ENCODE assay signal across 10 cellular contexts in the genomic region with DNA sequence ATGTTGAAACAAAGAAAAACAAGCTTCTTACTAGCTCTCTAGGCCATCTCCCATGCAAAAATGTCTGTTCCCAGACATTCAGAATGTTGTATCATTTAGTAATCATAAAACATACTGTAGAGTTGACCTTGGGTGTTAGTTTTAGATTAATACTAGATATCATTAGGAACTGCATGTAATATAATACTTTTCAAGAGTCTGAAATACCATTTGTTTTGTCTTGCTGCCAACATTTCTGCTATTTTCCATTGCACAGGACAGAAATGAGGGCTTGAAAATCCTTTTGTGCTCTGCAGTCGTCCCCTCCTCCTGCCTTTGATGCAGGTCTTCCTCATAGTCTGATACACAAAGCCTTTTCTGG.
DNase-seq lines count a peak whose midpoint lies in the region; ATAC-seq and TF ChIP-seq lines count a peak whose summit lies in the region.
"Had no signal": no experiment of that assay in that cellular context is flagged by ENCODE, and none has a peak within 500 bp of the region (broad histone marks: within the 10 kb centered on the region; RNA-seq: fewer than 3 reads in every experiment).

No MANE protein-coding gene starts in this region.

- no peak overlapping the region for H4K8ac ChIP-seq in trophoblast cell (ENCODE audit: low read depth, low read length)

- no peak overlapping the region for H3K14ac ChIP-seq in trophoblast cell (ENCODE audit: low read length)

- H3K27me3 ChIP-seq in PC-3 (ENCODE audit: low read length) (no peaks in the 10 kb centered on the region), trophoblast cell (ENCODE audit: insufficient read depth, low read length) (no peaks in the 10 kb centered on the region), right lobe of liver (no peaks in the 10 kb centered on the region), H7 (ENCODE audit: control insufficient read depth, insufficient read depth, low read length) (no peaks in the 10 kb centered on the region)

- H2AK5ac ChIP-seq in trophoblast cell (ENCODE audit: low read length), result no peak overlapping the region

- no peak overlapping the region for H4K91ac ChIP-seq in trophoblast cell (ENCODE audit: low read depth, low read length)

- H3K9ac ChIP-seq in PC-3 (ENCODE audit: low read length) (no peak overlapping the region), trophoblast cell (ENCODE audit: low read length) (no peak overlapping the region)

- peaks cover 15% of the 10 kb centered on the region for H3K4me1 ChIP-seq in PC-3 (ENCODE audit: insufficient read depth, low read length)
- H3K4me1 ChIP-seq in trophoblast cell (ENCODE audit: control insufficient read depth in 1 of 2, insufficient read depth in 2 of 2, low read length in 2 of 2), result peaks cover 16 to 26% of the 10 kb centered on the region in 2 experiments
- no peaks in the 10 kb centered on the region for H3K4me1 ChIP-seq in right lobe of liver

- peak overlapping the region; percentile 17; the same call in 1 of the 2 replicates for H3K4me2 ChIP-seq in PC-3 (ENCODE audit: low read length)
- H3K4me2 ChIP-seq in trophoblast cell (ENCODE audit: low read length), result no peak overlapping the region

- H3K9me3 ChIP-seq in PC-3 (ENCODE audit: low read length) (no peaks in the 10 kb centered on the region), trophoblast cell (ENCODE audit: insufficient read depth, low read depth, low read length) (no peaks in the 10 kb centered on the region), right lobe of liver (no peaks in the 10 kb centered on the region)

- H2BK120ac ChIP-seq in trophoblast cell (ENCODE audit: insufficient read depth, low read length, poor library complexity), result peak overlapping the region; percentile 63

- peak overlapping the region; percentile 87 for H2BK5ac ChIP-seq in trophoblast cell (ENCODE audit: low read depth, low read length, poor library complexity)

- intact Hi-C loops in PC-3 (cut with micrococcal nuclease) (loop anchor here (5.0 kb wide), 1 partner anchor 151 kb away; no protein-coding TSS in a partner anchor), right lobe of liver (cut with DNase I) (no loop called here)

- TF ChIP-seq POLR2A in right lobe of liver (IDR thresholded peaks at IDR 0.05), result no peak

- H2AFZ ChIP-seq in PC-3 (ENCODE audit: low read length), result peak overlapping the region; percentile 27; the same call in 1 of the 2 replicates
- H2AFZ ChIP-seq in trophoblast cell (ENCODE audit: insufficient read depth, low read length, poor library complexity), result no peak overlapping the region

- peaks cover 8% of the 10 kb centered on the region for H3F3A ChIP-seq in PC-3 (ENCODE audit: low read length, unreplicated experiment)

- ATAC-seq in PC-3 (peak; percentile 60), HG02610 (IDR thresholded peaks at IDR 0.05; ENCODE audit: unreplicated experiment) (no peak), right lobe of liver (no peak)

- CTCF ChIA-PET in PC-3 (lab: Charles Lee), result no interaction called here

- H3K79me1 ChIP-seq in trophoblast cell (ENCODE audit: low read length), result peaks cover 26% of the 10 kb centered on the region

- no peaks in the 10 kb centered on the region for H3K9me2 ChIP-seq in PC-3 (replicated peaks; ENCODE audit: low read length)

- WGBS in trophoblast cell (ENCODE audit: extremely low coverage, insufficient coverage, insufficient read length), result no CpG with 5 or more reads among the region's 1 CpG
- WGBS in right lobe of liver (ENCODE audit: insufficient coverage, low coverage, low lambda C conversion rate, missing lambda C conversion rate), result 35% methylated on average over 1 of the region's 1 CpG

- no peak overlapping the region for H3K18ac ChIP-seq in trophoblast cell (ENCODE audit: low read length)

- H3K79me2 ChIP-seq in PC-3 (ENCODE audit: low read length), result no peaks in the 10 kb centered on the region
- H3K79me2 ChIP-seq in trophoblast cell (ENCODE audit: control insufficient read depth, insufficient read depth, low read length, poor library complexity), result no peaks in the 10 kb centered on the region

- DNase-seq in DMS53 treated with DMSO at 0.1 percent for 48 hours (lab: John Stamatoyannopoulos, UW; ENCODE audit: unreplicated experiment) (peak; percentile 83), PC-3 (peak; percentile 47), fibroblast of the aortic adventitia (ENCODE audit: low read depth) (peak; percentile 82), trophoblast cell (no peak), right lobe of liver (no peak), H7 (no peak), NCI-H510A (lab: John Stamatoyannopoulos, UW) (no peak)
- DNase-seq: MM.1S, small intestine had no signal

- H2BK12ac ChIP-seq in trophoblast cell (ENCODE audit: low read length), result peak overlapping the region; percentile 61

- no peak overlapping the region for H4K12ac ChIP-seq in trophoblast cell (ENCODE audit: low read depth, low read length)

- H3K4ac ChIP-seq in trophoblast cell (ENCODE audit: low read depth, low read length), result no peak overlapping the region

- H4K20me1 ChIP-seq in PC-3 (ENCODE audit: low read length), result no peaks in the 10 kb centered on the region

- no peak overlapping the region for H3K23ac ChIP-seq in trophoblast cell (ENCODE audit: low read length)

- no TSS peak for BruUV-seq in PC-3 (replicated peaks; lab: Mats Ljungman, UMichigan)

- H3K27ac ChIP-seq in PC-3 (ENCODE audit: low read length) (peak overlapping the region; percentile 38; the same call in 1 of the 2 replicates), trophoblast cell (ENCODE audit: low read depth, low read length) (peak overlapping the region; percentile 53), right lobe of liver (no peak overlapping the region)

- H3K4me3 ChIP-seq in PC-3 (ENCODE audit: low read length), result no peak overlapping the region
- no peak overlapping the region for H3K4me3 ChIP-seq in fibroblast of the aortic adventitia (ENCODE audit: low read depth, low read length)
- H3K4me3 ChIP-seq in trophoblast cell (ENCODE audit: low read depth, low read length), result no peak overlapping the region
- no peak overlapping the region for H3K4me3 ChIP-seq in right lobe of liver
- H3K4me3 ChIP-seq in H7 (ENCODE audit: insufficient read depth, low read depth, low read length), result no peak overlapping the region

- TF ChIP-seq CTCF in PC-3 (conservative IDR thresholded peaks at IDR 0.05; ENCODE audit: low read depth, low read length) (no peak), fibroblast of the aortic adventitia (IDR thresholded peaks at IDR 0.05; ENCODE audit: insufficient read depth, low read length) (no peak), right lobe of liver (IDR thresholded peaks at IDR 0.05) (no peak)

- no peaks in the 10 kb centered on the region for H3K36me3 ChIP-seq in PC-3 (ENCODE audit: low read depth, low read length)
- no peaks in the 10 kb centered on the region for H3K36me3 ChIP-seq in trophoblast cell (ENCODE audit: control insufficient read depth in 1 of 2, insufficient read depth in 2 of 2, low read length in 2 of 2)
- H3K36me3 ChIP-seq in right lobe of liver, result no peaks in the 10 kb centered on the region
- no peaks in the 10 kb centered on the region for H3K36me3 ChIP-seq in H7 (replicated peaks; ENCODE audit: control insufficient read depth, insufficient read depth, low read length)

- POLR2A ChIA-PET in PC-3 (lab: Charles Lee; ENCODE audit: unreplicated experiment), result no interaction called here

Comparison
In these comparisons a context has a peak if more than half of its experiments do, and no peak if none do; other contexts are left out.
1. DNase-seq: peak in DMS53 treated with DMSO at 0.1 percent for 48 hours (single experiment), PC-3 (single experiment) and fibroblast of the aortic adventitia (single experiment); none in trophoblast cell (0 of 2), right lobe of liver (0 of 3), H7 (single experiment) and NCI-H510A (single experiment).
2. H3K27ac ChIP-seq: peak in PC-3 (single experiment) and trophoblast cell (single experiment); none in right lobe of liver (0 of 3).